Comparison of ENCODE assay signal across 2 cellular contexts in genomic region chrX:36973575-36973974, GRCh38.
TF ChIP-seq lines count a peak whose summit lies in the region.

No MANE protein-coding gene starts in this region.

TF ChIP-seq in K562, 482 proteins besides CTCF, POLR2A, EP300 and RAD21 (continued from another document):
- TF ChIP-seq ZBTB9 (CRISPR knock-in tag; IDR thresholded peaks at IDR 0.05): no peak

TF ChIP-seq in HepG2, 621 proteins besides CTCF, POLR2A, EP300 and RAD21:
- no peak for TF ChIP-seq FOXM1 (CRISPR knock-in tag; IDR thresholded peaks at IDR 0.05)
- peak in 1 of 2 experiments; percentile 48; a peak in 2 of 4 replicates for TF ChIP-seq MAFK (conservative IDR thresholded peaks at IDR 0.05 in 1 of 2, IDR thresholded peaks at IDR 0.05 in 1 of 2; ENCODE audit: low read length in 2 of 2)
